In genomic region chr14:65433646-65434045, GRCh38 we compare ENCODE assay signal across 1 cellular context.
TF ChIP-seq lines count a peak whose summit lies in the region.

No MANE protein-coding gene starts in this region.

TF ChIP-seq in H1, 55 proteins besides CTCF, POLR2A, EP300 and RAD21 (continued from another document):
- TF ChIP-seq NRF1 (IDR thresholded peaks at IDR 0.05; ENCODE audit: low read depth, low read length): no peak
- no peak for TF ChIP-seq RNF2 (IDR thresholded peaks at IDR 0.05; ENCODE audit: borderline replicate concordance, low read depth, low read length, missing control alignments, poor library complexity, severe bottlenecking)
- no peak for TF ChIP-seq SIN3A (conservative IDR thresholded peaks at IDR 0.05 in 1 of 2, IDR thresholded peaks at IDR 0.05 in 1 of 2; ENCODE audit: low read depth in 1 of 2, low read length in 2 of 2)
- no peak for TF ChIP-seq BRCA1 (IDR thresholded peaks at IDR 0.05; ENCODE audit: low read depth, low read length)
- TF ChIP-seq ATF3 (IDR thresholded peaks at IDR 0.05; ENCODE audit: insufficient read depth, low read depth, low read length): no peak
- TF ChIP-seq RXRA (IDR thresholded peaks at IDR 0.05; ENCODE audit: insufficient read depth, low read depth, low read length): no peak
- no peak for TF ChIP-seq SUZ12 (IDR thresholded peaks at IDR 0.05; ENCODE audit: low read length)
- TF ChIP-seq BCL11A (IDR thresholded peaks at IDR 0.05; ENCODE audit: low read depth in 2 of 2, low read length in 2 of 2): no peak
- no peak for TF ChIP-seq ZNF274 (IDR thresholded peaks at IDR 0.05; ENCODE audit: borderline replicate concordance, extremely low read depth, low read length)
- TF ChIP-seq KDM5A (IDR thresholded peaks at IDR 0.05; ENCODE audit: low read length): no peak
- no peak for TF ChIP-seq SIRT6 (IDR thresholded peaks at IDR 0.05; ENCODE audit: low read length)
- TF ChIP-seq TAF1 (IDR thresholded peaks at IDR 0.05; ENCODE audit: low read depth, low read length): no peak
- no peak for TF ChIP-seq ATF2 (IDR thresholded peaks at IDR 0.05; ENCODE audit: low read length)
- no peak for TF ChIP-seq SP1 (IDR thresholded peaks at IDR 0.05; ENCODE audit: low read depth, low read length)
- TF ChIP-seq PHF8 (conservative IDR thresholded peaks at IDR 0.05; ENCODE audit: low read depth, low read length): no peak
- TF ChIP-seq CHD1 (IDR thresholded peaks at IDR 0.05; ENCODE audit: low read depth, low read length): no peak
- no peak for TF ChIP-seq SIX5 (IDR thresholded peaks at IDR 0.05; ENCODE audit: low read depth, low read length)
- TF ChIP-seq POLR2AphosphoS5 (IDR thresholded peaks at IDR 0.05; ENCODE audit: low read depth, low read length): no peak
